ENCODE assay signal across 17 cellular contexts in genomic region chr10:111316607-111317006, GRCh38.
A peak's percentile ranks its signal among the peaks of the same experiment; 100 is the strongest.
DNase-seq lines count a peak whose midpoint lies in the region; ATAC-seq and TF ChIP-seq lines count a peak whose summit lies in the region.
"Had no signal": no experiment of that assay in that cellular context is flagged by ENCODE, and none has a peak within 500 bp of the region (broad histone marks: within the 10 kb centered on the region; RNA-seq: fewer than 3 reads in every experiment).

No MANE protein-coding gene starts in this region.

- H3K27ac ChIP-seq in VCaP (no peak overlapping the region), neural progenitor cell (peak overlapping the region; percentile 31), ascending aorta (no peak overlapping the region), right lobe of liver (no peak overlapping the region)
- H3K27ac ChIP-seq: BLaER1, foreskin keratinocyte, left ventricle myocardium inferior, PC-9, psoas muscle had no signal

- H2AFZ ChIP-seq in neural progenitor cell (replicated peaks) = no peak overlapping the region
- H2AFZ ChIP-seq: PC-9 had no signal

- 58% methylated on average over 3 of the region's 4 CpGs for WGBS in right lobe of liver (ENCODE audit: insufficient coverage, low coverage, low lambda C conversion rate, missing lambda C conversion rate)

- H3K9me3 ChIP-seq in neural progenitor cell (ENCODE audit: low read depth) = no peaks in the 10 kb centered on the region
- H3K9me3 ChIP-seq in ascending aorta = no peaks in the 10 kb centered on the region
- no peaks in the 10 kb centered on the region for H3K9me3 ChIP-seq in right lobe of liver
- H3K9me3 ChIP-seq: BLaER1, psoas muscle had no signal

- peak overlapping the region; percentile 65 for H3K4me2 ChIP-seq in neural progenitor cell
- H3K4me2 ChIP-seq: BLaER1, PC-9 had no signal

- H3K9me3 Mint-ChIP-seq in neural progenitor cell = peaks cover 3% of the 10 kb centered on the region
- H3K9me3 Mint-ChIP-seq: activated CD4-positive, alpha-beta memory T cell treated with anti-CD3 and anti-CD28 coated beads, Interleukin-2, amount 10 ng/mL, durations not matched to agents 7 days and 5 days had no signal

- no peak overlapping the region for H3K4me3 ChIP-seq in neural progenitor cell
- peak overlapping the region in 1 of 2 donors; percentile 16 for H3K4me3 ChIP-seq in ascending aorta
- H3K4me3 ChIP-seq in right lobe of liver = no peak overlapping the region
- H3K4me3 ChIP-seq: BLaER1, left ventricle myocardium inferior, PC-9, psoas muscle had no signal

- H3K4me1 Mint-ChIP-seq in neural progenitor cell = peaks cover 12% of the 10 kb centered on the region
- H3K4me1 Mint-ChIP-seq: activated CD4-positive, alpha-beta memory T cell treated with anti-CD3 and anti-CD28 coated beads, Interleukin-2, amount 10 ng/mL, durations not matched to agents 7 days and 5 days had no signal

- no peak for TF ChIP-seq RAD21 in Ishikawa (IDR thresholded peaks at IDR 0.05; ENCODE audit: low read depth)

- no peak for ATAC-seq in right lobe of liver
- ATAC-seq: activated T-cell treated with anti-CD3 and anti-CD28 coated beads, Interleukin-2, amount 50 U/mL, for 72 hours; foreskin keratinocyte; psoas muscle had no signal

- H3F3A ChIP-seq in neural progenitor cell (ENCODE audit: low read depth) = peaks cover 8% of the 10 kb centered on the region

- no peaks in the 10 kb centered on the region for H4K20me1 ChIP-seq in neural progenitor cell (ENCODE audit: low read depth)
- H4K20me1 ChIP-seq: BLaER1 had no signal

- TF ChIP-seq POLR2A in right lobe of liver (IDR thresholded peaks at IDR 0.05) = no peak

- peak; percentile 23 for DNase-seq in DMS79 (lab: John Stamatoyannopoulos, UW)
- DNase-seq in neural progenitor cell (ENCODE audit: low spot score) = peak; percentile 62
- no peak for DNase-seq in HPDE6-E6E7 (ENCODE audit: extremely low spot score)
- DNase-seq in ascending aorta (ENCODE audit: low spot score in 2 of 2) = no peak
- DNase-seq in right lobe of liver = no peak
- no peak for DNase-seq in GM03348 (ENCODE audit: low spot score)
- DNase-seq: activated CD4-positive, alpha-beta memory T cell treated with anti-CD3 and anti-CD28 coated beads, Interleukin-2, amount 10 ng/mL, durations not matched to agents 7 days and 5 days; activated T-cell treated with anti-CD3 and anti-CD28 coated beads, Interleukin-2, amount 50 U/mL, for 72 hours; foreskin keratinocyte; H7; left ventricle myocardium inferior; NCI-H446 treated with DMSO at 0.1 percent for 48 hours; PC-9; psoas muscle had no signal

- peaks cover 4% of the 10 kb centered on the region for H3K27me3 Mint-ChIP-seq in neural progenitor cell (ENCODE audit: insufficient read depth, low read depth)
- H3K27me3 Mint-ChIP-seq: activated CD4-positive, alpha-beta memory T cell treated with anti-CD3 and anti-CD28 coated beads, Interleukin-2, amount 10 ng/mL, durations not matched to agents 7 days and 5 days had no signal

- H3K36me3 Mint-ChIP-seq in neural progenitor cell = no peaks in the 10 kb centered on the region

- peak; percentile 32; the same call in 1 of the 2 replicates for TF ChIP-seq CTCF in VCaP (conservative IDR thresholded peaks at IDR 0.05)
- TF ChIP-seq CTCF in neural progenitor cell (IDR thresholded peaks at IDR 0.05) = no peak
- TF ChIP-seq CTCF in ascending aorta (IDR thresholded peaks at IDR 0.05) = no peak
- no peak for TF ChIP-seq CTCF in right lobe of liver (IDR thresholded peaks at IDR 0.05)

- H3K27me3 ChIP-seq in neural progenitor cell = no peaks in the 10 kb centered on the region
- H3K27me3 ChIP-seq in ascending aorta = no peaks in the 10 kb centered on the region
- no peaks in the 10 kb centered on the region for H3K27me3 ChIP-seq in right lobe of liver
- H3K27me3 ChIP-seq: BLaER1, foreskin keratinocyte had no signal

- H3K9ac ChIP-seq in neural progenitor cell = no peak overlapping the region
- H3K9ac ChIP-seq: BLaER1 had no signal

- no peaks in the 10 kb centered on the region for H3K79me2 ChIP-seq in neural progenitor cell (ENCODE audit: low read depth)

- H3K4me3 Mint-ChIP-seq in neural progenitor cell = no peak overlapping the region
- H3K4me3 Mint-ChIP-seq: activated CD4-positive, alpha-beta memory T cell treated with anti-CD3 and anti-CD28 coated beads, Interleukin-2, amount 10 ng/mL, durations not matched to agents 7 days and 5 days; activated T-cell treated with anti-CD3 and anti-CD28 coated beads, Interleukin-2, amount 50 U/mL, for 72 hours had no signal

- intact Hi-C loops in ascending aorta (cut with DNase I) (no loop called here), right lobe of liver (cut with DNase I) (no loop called here)

- H3K27ac Mint-ChIP-seq in neural progenitor cell = no peak overlapping the region
- H3K27ac Mint-ChIP-seq: activated CD4-positive, alpha-beta memory T cell treated with anti-CD3 and anti-CD28 coated beads, Interleukin-2, amount 10 ng/mL, durations not matched to agents 7 days and 5 days; activated T-cell treated with anti-CD3 and anti-CD28 coated beads, Interleukin-2, amount 50 U/mL, for 72 hours had no signal

- H3K4me1 ChIP-seq in neural progenitor cell = peaks cover 12% of the 10 kb centered on the region
- H3K4me1 ChIP-seq in ascending aorta = no peaks in the 10 kb centered on the region
- H3K4me1 ChIP-seq in right lobe of liver = no peaks in the 10 kb centered on the region
- H3K4me1 ChIP-seq: BLaER1, foreskin keratinocyte, left ventricle myocardium inferior, psoas muscle had no signal

- H3K36me3 ChIP-seq in neural progenitor cell (no peaks in the 10 kb centered on the region), ascending aorta (no peaks in the 10 kb centered on the region), right lobe of liver (no peaks in the 10 kb centered on the region)
- H3K36me3 ChIP-seq: BLaER1, left ventricle myocardium inferior had no signal

- TF ChIP-seq EP300 in Ishikawa (IDR thresholded peaks at IDR 0.05; ENCODE audit: borderline replicate concordance) = no peak

TF ChIP-seq in Ishikawa, 13 proteins besides CTCF, POLR2A, EP300 and RAD21:
- TF ChIP-seq EGR1 (IDR thresholded peaks at IDR 0.05) (no peak), CEBPB (IDR thresholded peaks at IDR 0.05) (peak; percentile 46; the same call in 1 of the 2 replicates)

Comparison
In these comparisons a context has a peak if more than half of its experiments do, and no peak if none do; other contexts are left out.
1. DNase-seq: peak in DMS79 (single experiment) and neural progenitor cell (single experiment); none in HPDE6-E6E7 (single experiment), ascending aorta (0 of 2), right lobe of liver (0 of 3) and GM03348 (single experiment).